ENCODE assay signal across 8 cellular contexts in the genomic region with DNA sequence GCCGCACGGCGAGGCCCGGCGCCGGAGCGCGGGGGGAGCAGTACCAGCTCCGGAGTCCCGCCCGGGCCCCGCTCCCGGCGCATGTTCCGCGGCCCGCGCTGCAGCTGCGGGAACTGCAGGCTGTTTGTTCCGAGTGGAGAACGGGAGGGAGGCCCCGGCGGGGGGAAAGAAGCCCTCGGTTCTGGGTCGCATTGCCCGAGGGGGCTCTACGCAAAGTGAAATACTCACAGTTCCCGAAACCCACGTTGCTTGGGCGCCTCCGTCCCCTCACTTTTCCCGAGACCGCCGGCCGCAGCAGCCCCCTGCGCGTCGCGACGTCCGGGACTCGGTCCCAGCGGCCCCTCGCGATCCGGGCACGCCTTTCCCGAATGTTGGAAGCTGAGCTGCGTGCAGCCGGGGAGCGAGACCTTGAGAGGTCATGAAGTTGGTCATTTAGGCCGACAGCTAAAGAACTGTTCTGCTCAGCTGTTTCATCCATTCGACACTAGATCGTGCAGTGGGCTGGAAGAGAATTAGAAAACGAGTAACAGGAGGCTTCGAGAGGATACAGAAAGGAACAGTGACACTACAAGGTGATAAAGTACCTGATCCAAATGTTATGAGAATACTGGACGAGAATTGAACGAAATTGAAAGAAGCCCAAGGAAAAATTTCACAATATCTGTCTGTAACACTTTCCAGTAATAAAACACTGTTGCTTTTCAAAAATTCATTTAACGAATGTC. TPM values are rescaled to one million over a fixed set of nuclear protein-coding genes. Genes with fewer than 3 reads are reported as not detected.
DNase-seq lines count a peak whose midpoint lies in the region; ATAC-seq, FAIRE-seq and TF ChIP-seq lines count a peak whose summit lies in the region.

No MANE protein-coding gene starts in this region.

- peak; percentile 16 for DNase-seq in Ammon's horn (ENCODE audit: low spot score)
- no peak for DNase-seq in GM12891 (ENCODE audit: insufficient read length, low spot score)
- no peak for DNase-seq in SK-N-SH
- no peak for DNase-seq in endothelial cell (ENCODE audit: low spot score)
- no peak for DNase-seq in aorta
- DNase-seq in central memory CD4-positive, alpha-beta T cell = no peak

- H3F3A ChIP-seq in SK-N-SH (replicated peaks; ENCODE audit: insufficient read depth) = peaks cover 3% of the 10 kb centered on the region

- H3K4me1 Mint-ChIP-seq in endothelial cell (ENCODE audit: unreplicated experiment) = peaks cover 7% of the 10 kb centered on the region

- no peaks in the 10 kb centered on the region for H3K27me3 Mint-ChIP-seq in endothelial cell (ENCODE audit: unreplicated experiment)

- H3K4me3 ChIP-seq in SK-N-SH (ENCODE audit: low read depth in 2 of 2, low read length in 1 of 2) (peak overlapping the region; percentile 62 to 93), muscle layer of colon (ENCODE audit: low read depth in 1 of 2, low read length in 2 of 2) (peak overlapping the region; percentile 58 to 64), aorta (ENCODE audit: low read length in 2 of 2) (peak overlapping the region; percentile 76 to 89)

- no peak for TF ChIP-seq RAD21 in SK-N-SH (IDR thresholded peaks at IDR 0.05; ENCODE audit: low read length)

- H3K9me3 Mint-ChIP-seq in endothelial cell (ENCODE audit: unreplicated experiment) = no peaks in the 10 kb centered on the region

- 23% methylated on average over 16 of the region's 59 CpGs for WGBS in SK-N-SH (ENCODE audit: low lambda C conversion rate)
- 1% methylated on average over 49 to 59 of the region's 59 CpGs for WGBS in aorta, 2 donors

- peak overlapping the region; percentile 83 for H2AFZ ChIP-seq in SK-N-SH (ENCODE audit: low read depth)

- H3K27ac Mint-ChIP-seq in endothelial cell (ENCODE audit: unreplicated experiment) = peak overlapping the region; percentile 76

- H3K9me3 ChIP-seq in SK-N-SH (no peaks in the 10 kb centered on the region), muscle layer of colon (ENCODE audit: low read length) (no peaks in the 10 kb centered on the region), aorta (ENCODE audit: control insufficient read depth, low read length) (no peaks in the 10 kb centered on the region)

- TF ChIP-seq EP300 in SK-N-SH (IDR thresholded peaks at IDR 0.05; ENCODE audit: borderline replicate concordance in 1 of 2, low read depth in 1 of 2, low read length in 1 of 2) = no peak

- H3K27ac ChIP-seq in SK-N-SH (ENCODE audit: low read depth in 2 of 2, low read length in 1 of 2) (peak overlapping the region; percentile 47 to 82), muscle layer of colon (ENCODE audit: low read depth, low read length) (peak overlapping the region; percentile 38), aorta (ENCODE audit: low read depth in 1 of 2, low read length in 2 of 2) (peak overlapping the region in 1 of 2 donors; percentile 16)

- ATAC-seq in HG03520 (IDR thresholded peaks at IDR 0.05; ENCODE audit: unreplicated experiment) (peak; percentile 4), aorta (ENCODE audit: low FRiP score) (peak; percentile 60)

- H3K4me1 ChIP-seq in SK-N-SH (ENCODE audit: control insufficient read depth in 1 of 2, insufficient read depth in 2 of 2, low read depth in 1 of 2, low read length in 1 of 2) = peaks cover 0 to 8% of the 10 kb centered on the region in 2 experiments; a peak in 3 of 4 replicates
- H3K4me1 ChIP-seq in muscle layer of colon (ENCODE audit: insufficient read depth, low read length) = peaks cover 10% of the 10 kb centered on the region
- no peaks in the 10 kb centered on the region for H3K4me1 ChIP-seq in aorta (ENCODE audit: control insufficient read depth in 1 of 2, insufficient read depth in 2 of 2, low read length in 2 of 2)

- H3K36me3 Mint-ChIP-seq in endothelial cell (ENCODE audit: low read depth, unreplicated experiment) = no peaks in the 10 kb centered on the region

- TF ChIP-seq CTCF in SK-N-SH (IDR thresholded peaks at IDR 0.05) (peak; percentile 7; the same call in 1 of the 2 replicates), endothelial cell (IDR thresholded peaks at IDR 0.05; ENCODE audit: unreplicated experiment) (no peak)

- TF ChIP-seq POLR2A in GM12891 (IDR thresholded peaks at IDR 0.05; ENCODE audit: low read depth, low read length) = no peak

- H3K9me2 ChIP-seq in SK-N-SH = no peaks in the 10 kb centered on the region

- POLR2A ChIA-PET in SK-N-SH (lab: Yijun Ruan, JAX) = interaction anchor here (0.6 to 2.0 kb wide), 7 partner anchors 8 to 248 kb away, joined by 3 to 7 read pairs (median 4); partner anchors contain the start of gene H3-3A

- peak overlapping the region; percentile 93 for H3K4me3 Mint-ChIP-seq in endothelial cell (ENCODE audit: unreplicated experiment)

- CTCF ChIA-PET in SK-N-SH (lab: Yijun Ruan, JAX) = interaction anchor here (0.8 to 4.0 kb wide), 8 partner anchors 9 to 185 kb away, joined by 3 to 22 read pairs (median 4); no protein-coding TSS in a partner anchor

- H3K9ac ChIP-seq in SK-N-SH (peak overlapping the region; percentile 68), muscle layer of colon (ENCODE audit: low read length) (no peak overlapping the region)

- intact Hi-C loops in aorta (cut with DNase I) = no loop called here

- H3K27me3 ChIP-seq in SK-N-SH (ENCODE audit: insufficient read depth) (no peaks in the 10 kb centered on the region), muscle layer of colon (ENCODE audit: control insufficient read depth in 1 of 2, insufficient read depth in 2 of 2, low read length in 2 of 2) (no peaks in the 10 kb centered on the region), aorta (ENCODE audit: control insufficient read depth in 1 of 2, insufficient read depth in 2 of 2, low read length in 1 of 2) (no peaks in the 10 kb centered on the region)

- peak; percentile 64 for FAIRE-seq in GM12891 (lab: Jason Lieb, UNC)

- H4K20me1 ChIP-seq in SK-N-SH (ENCODE audit: insufficient read depth) = no peaks in the 10 kb centered on the region

- peaks cover 41% of the 10 kb centered on the region for H3K79me2 ChIP-seq in SK-N-SH (ENCODE audit: insufficient read depth)

- H3K36me3 ChIP-seq in SK-N-SH (replicated peaks in 1 of 2; ENCODE audit: control insufficient read depth in 1 of 2, insufficient read depth in 2 of 2, low read length in 1 of 2) (no peaks in the 10 kb centered on the region), muscle layer of colon (ENCODE audit: insufficient read depth, low read length) (no peaks in the 10 kb centered on the region), aorta (ENCODE audit: control insufficient read depth in 1 of 2, insufficient read depth in 2 of 2, low read length in 1 of 2) (no peaks in the 10 kb centered on the region)

- H3K4me2 ChIP-seq in SK-N-SH = peak overlapping the region; percentile 99

TF ChIP-seq in GM12891, 5 proteins besides CTCF, POLR2A, EP300 and RAD21:
- no peak for TF ChIP-seq SPI1 (IDR thresholded peaks at IDR 0.05; ENCODE audit: low read depth, low read length)
- no peak for TF ChIP-seq TAF1 (IDR thresholded peaks at IDR 0.05; ENCODE audit: low read depth, low read length)
- TF ChIP-seq POU2F2 (IDR thresholded peaks at IDR 0.05; ENCODE audit: low read depth, low read length) = no peak
- no peak for TF ChIP-seq PAX5 (IDR thresholded peaks at IDR 0.05; ENCODE audit: insufficient read depth, low read length, severe bottlenecking)
- TF ChIP-seq POLR2AphosphoS5 (IDR thresholded peaks at IDR 0.05; ENCODE audit: low read depth, low read length) = no peak
TF ChIP-seq in GM12891: peak in this region for 0.

TF ChIP-seq in SK-N-SH, 30 proteins besides CTCF, POLR2A, EP300 and RAD21:
- TF ChIP-seq EZH2phosphoT487 (IDR thresholded peaks at IDR 0.05; ENCODE audit: borderline replicate concordance, low read depth) = no peak
- TF ChIP-seq RXRA (IDR thresholded peaks at IDR 0.05; ENCODE audit: borderline replicate concordance, low read depth) = no peak
- peak; percentile 71; the same call in 1 of the 2 replicates for TF ChIP-seq MAX (IDR thresholded peaks at IDR 0.05; ENCODE audit: low read depth)
- TF ChIP-seq POLR2AphosphoS5 (IDR thresholded peaks at IDR 0.05; ENCODE audit: low read depth, low read length) = peak; percentile 10
TF ChIP-seq in SK-N-SH: peak in this region for 2.

RNA-seq across cellular contexts. Expression of gene LIN9, which starts 0.6 kb away (rescaled TPM):
- polyA plus RNA-seq in GM12891 (2012; ENCODE audit: low read depth, missing spikeins) = 1.9 TPM
- polyA plus RNA-seq in SK-N-SH (2012; rRNA removed) = 1.7 and 2.5 TPM in 2 replicates
- polyA plus RNA-seq in SK-N-SH (2012; cell fraction: cytosol; rRNA removed) = 2.6 and 2.9 TPM in 2 replicates
- 1.5 and 2.3 TPM in 2 replicates for polyA plus RNA-seq in SK-N-SH (2012; cell fraction: nucleus; rRNA removed)
- 4.6 TPM for total RNA-seq in endothelial cell (ENCODE audit: unreplicated experiment)
- total RNA-seq in aorta = 1 to 10 TPM; 1.8 to 2.7 TPM
- polyA plus RNA-seq in aorta = 1 to 10 TPM; 1.7 to 4.1 TPM
